In genomic region chr20:60249436-60249835, GRCh38 we compare ENCODE assay signal across 12 cellular contexts.
A peak's percentile ranks its signal among the peaks of the same experiment; 100 is the strongest.
DNase-seq lines count a peak whose midpoint lies in the region; ATAC-seq and TF ChIP-seq lines count a peak whose summit lies in the region.
"Had no signal": no experiment of that assay in that cellular context is flagged by ENCODE, and none has a peak within 500 bp of the region (broad histone marks: within the 10 kb centered on the region; RNA-seq: fewer than 3 reads in every experiment).

No MANE protein-coding gene starts in this region.

- H3K27me3 Mint-ChIP-seq in Calu3 (ENCODE audit: unreplicated experiment) (no peaks in the 10 kb centered on the region), endodermal cell (ENCODE audit: insufficient read depth) (peaks cover 29% of the 10 kb centered on the region)

- H3K27ac ChIP-seq in endodermal cell (ENCODE audit: low read depth, low read length) = no peak overlapping the region
- H3K27ac ChIP-seq: KMS-11, psoas muscle had no signal

- H3K9me3 Mint-ChIP-seq in Calu3 (ENCODE audit: low read depth, unreplicated experiment) (peaks cover 2% of the 10 kb centered on the region), endodermal cell (no peaks in the 10 kb centered on the region)

- DNase-seq in Calu3 = peak; percentile 59
- DNase-seq in NCI-H460 (ENCODE audit: extremely low read depth, low read depth) = peak; percentile 26
- DNase-seq in endodermal cell = no peak
- DNase-seq in omental fat pad (ENCODE audit: low spot score) = no peak
- no peak for DNase-seq in CD1c-positive myeloid dendritic cell (ENCODE audit: extremely low spot score)
- DNase-seq in posterior vena cava (ENCODE audit: low spot score) = no peak
- DNase-seq: DMS153, NCI-H524, psoas muscle had no signal

- BruUV-seq in Calu3 (replicated peaks; lab: Mats Ljungman, UMichigan) = no TSS peak

- no peaks in the 10 kb centered on the region for H3K4me1 Mint-ChIP-seq in Calu3 (ENCODE audit: low read depth, unreplicated experiment)
- no peaks in the 10 kb centered on the region for H3K4me1 Mint-ChIP-seq in endodermal cell

- no peaks in the 10 kb centered on the region for H3K36me3 Mint-ChIP-seq in Calu3 (ENCODE audit: insufficient read depth, unreplicated experiment)
- H3K36me3 Mint-ChIP-seq in endodermal cell (ENCODE audit: low read depth) = no peaks in the 10 kb centered on the region

- no peak overlapping the region for H3K4me3 ChIP-seq in endodermal cell (ENCODE audit: low read length)
- H3K4me3 ChIP-seq: psoas muscle had no signal

- H3K27ac Mint-ChIP-seq in Calu3 (ENCODE audit: unreplicated experiment) (no peak overlapping the region), endodermal cell (peak overlapping the region; percentile 58)

- no peaks in the 10 kb centered on the region for H3K36me3 ChIP-seq in endodermal cell (ENCODE audit: control insufficient read depth, insufficient read depth, low read length)

- no peaks in the 10 kb centered on the region for H3K9me3 ChIP-seq in endodermal cell (ENCODE audit: control insufficient read depth, low read length)
- H3K9me3 ChIP-seq: psoas muscle had no signal

- 78 to 80% methylated on average over 6 to 8 of the region's 8 CpGs for WGBS in endodermal cell (ENCODE audit: insufficient coverage in 1 of 2, insufficient read length in 1 of 2), 2 experiments

- no peak overlapping the region for H3K9ac ChIP-seq in endodermal cell (ENCODE audit: extremely low read depth, low read length, poor library complexity, severe bottlenecking)
- H3K9ac ChIP-seq: KMS-11 had no signal

- intact Hi-C loops in Calu3 (cut with micrococcal nuclease; ENCODE audit: unreplicated experiment) = no loop called here
- intact Hi-C loops in posterior vena cava (cut with DNase I) = loop anchor here in 1 of 2 donors (10.0 kb wide), 1 partner anchor 55 kb away; no protein-coding TSS in a partner anchor

- H3K27me3 ChIP-seq in endodermal cell (ENCODE audit: control insufficient read depth, insufficient read depth, low read length, poor library complexity, severe bottlenecking) = no peaks in the 10 kb centered on the region

- ATAC-seq in omental fat pad (ENCODE audit: low FRiP score) (peak; percentile 71), GM21576 (IDR thresholded peaks at IDR 0.05; ENCODE audit: unreplicated experiment) (no peak), GM18498 (IDR thresholded peaks at IDR 0.05; ENCODE audit: unreplicated experiment) (no peak)

- TF ChIP-seq CTCF in Calu3 (IDR thresholded peaks at IDR 0.05; ENCODE audit: unreplicated experiment) = no peak
- TF ChIP-seq CTCF in endodermal cell (conservative IDR thresholded peaks at IDR 0.05) = no peak
- TF ChIP-seq CTCF in omental fat pad (IDR thresholded peaks at IDR 0.05) = no peak

- H3K4me3 Mint-ChIP-seq in Calu3 (ENCODE audit: low read depth, unreplicated experiment) (no peak overlapping the region), endodermal cell (no peak overlapping the region)

- CTCF ChIA-PET in Calu3 (lab: Charles Lee) = interaction anchor here (0.6 kb wide), 1 partner anchor 144 kb away, joined by 7 read pairs; no protein-coding TSS in a partner anchor

- H3K4me1 ChIP-seq in endodermal cell (ENCODE audit: control insufficient read depth, insufficient read depth, low read length) = no peaks in the 10 kb centered on the region
- H3K4me1 ChIP-seq: psoas muscle had no signal

Comparison
In these comparisons a context has a peak if more than half of its experiments do, and no peak if none do; other contexts are left out.
1. DNase-seq: peak in Calu3 (single experiment) and NCI-H460 (single experiment); none in endodermal cell (single experiment), omental fat pad (single experiment), CD1c-positive myeloid dendritic cell (single experiment) and posterior vena cava (single experiment).